8 cellular contexts compared by ENCODE assay signal in the genomic region with DNA sequence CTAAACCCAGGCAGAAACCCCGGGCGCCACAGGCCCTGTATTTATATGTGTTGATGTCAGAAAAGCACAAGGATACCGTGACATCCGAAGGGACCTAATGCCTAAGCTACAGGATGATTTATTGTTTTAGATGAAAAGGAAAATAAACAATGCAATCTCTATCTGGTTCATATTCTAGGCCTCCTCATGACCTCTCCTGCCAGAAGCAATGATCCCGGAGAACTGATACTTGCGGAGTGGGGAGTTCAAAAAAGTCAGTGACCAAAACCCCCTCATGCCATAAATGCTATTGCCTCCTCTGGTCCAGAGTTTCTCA. TPM values are rescaled to one million over a fixed set of nuclear protein-coding genes. Genes with fewer than 3 reads are reported as not detected.
DNase-seq lines count a peak whose midpoint lies in the region; ATAC-seq and TF ChIP-seq lines count a peak whose summit lies in the region.

No MANE protein-coding gene starts in this region.

- no peaks in the 10 kb centered on the region for H3K9me2 ChIP-seq in hepatocyte (replicated peaks; ENCODE audit: insufficient read depth)

- peaks cover 30% of the 10 kb centered on the region for H3K79me2 ChIP-seq in hepatocyte

- H3K27ac Mint-ChIP-seq in stimulated activated naive B cell treated with anti-CD40 and anti-IgM and Interleukin-4, amounts not matched to agents 10 μg/mL and 1 μg/mL and 100 μg/mL, for 72 hours: no peak overlapping the region

- H3K4me3 Mint-ChIP-seq in activated T-cell treated with anti-CD3 and anti-CD28 coated beads, Interleukin-2, amount 50 U/mL, for 4 hours: peak overlapping the region; percentile 83
- H3K4me3 Mint-ChIP-seq in stimulated activated naive B cell treated with anti-CD40 and anti-IgM and Interleukin-4, amounts not matched to agents 10 μg/mL and 1 μg/mL and 100 μg/mL, for 72 hours: peak overlapping the region; percentile 81 to 97

- ATAC-seq in activated T-cell treated with anti-CD3 and anti-CD28 coated beads, Interleukin-2, amount 50 U/mL, for 4 hours: no peak
- ATAC-seq in stimulated activated naive B cell treated with anti-CD40 and anti-IgM and Interleukin-4, amounts not matched to agents 10 μg/mL and 1 μg/mL and 100 μg/mL, for 72 hours (replicated peaks): peak in 1 of 2 donors; percentile 43
- ATAC-seq in GM18861 (IDR thresholded peaks at IDR 0.05; ENCODE audit: unreplicated experiment): no peak
- ATAC-seq in GM19395 (IDR thresholded peaks at IDR 0.05; ENCODE audit: unreplicated experiment): no peak

- H2AFZ ChIP-seq in hepatocyte: peak overlapping the region; percentile 89

- TF ChIP-seq CTCF in hepatocyte (IDR thresholded peaks at IDR 0.05; ENCODE audit: poor library complexity): no peak

- peaks cover 6% of the 10 kb centered on the region for H3K4me1 ChIP-seq in hepatocyte (ENCODE audit: insufficient read depth)

- no peaks in the 10 kb centered on the region for H3K9me3 Mint-ChIP-seq in activated T-cell treated with anti-CD3 and anti-CD28 coated beads, Interleukin-2, amount 50 U/mL, for 4 hours
- H3K9me3 Mint-ChIP-seq in stimulated activated naive B cell treated with anti-CD40 and anti-IgM and Interleukin-4, amounts not matched to agents 10 μg/mL and 1 μg/mL and 100 μg/mL, for 72 hours: no peaks in the 10 kb centered on the region

- H4K20me1 ChIP-seq in hepatocyte (ENCODE audit: insufficient read depth, poor library complexity, severe bottlenecking): no peaks in the 10 kb centered on the region

- H3K4me1 Mint-ChIP-seq in activated T-cell treated with anti-CD3 and anti-CD28 coated beads, Interleukin-2, amount 50 U/mL, for 4 hours (ENCODE audit: low read depth): peaks cover 16% of the 10 kb centered on the region
- H3K4me1 Mint-ChIP-seq in stimulated activated naive B cell treated with anti-CD40 and anti-IgM and Interleukin-4, amounts not matched to agents 10 μg/mL and 1 μg/mL and 100 μg/mL, for 72 hours: peaks cover 6 to 11% of the 10 kb centered on the region in 2 donors

- no peaks in the 10 kb centered on the region for H3K36me3 Mint-ChIP-seq in activated T-cell treated with anti-CD3 and anti-CD28 coated beads, Interleukin-2, amount 50 U/mL, for 4 hours (ENCODE audit: insufficient read depth)
- peaks cover 0 to 2% of the 10 kb centered on the region in 2 donors for H3K36me3 Mint-ChIP-seq in stimulated activated naive B cell treated with anti-CD40 and anti-IgM and Interleukin-4, amounts not matched to agents 10 μg/mL and 1 μg/mL and 100 μg/mL, for 72 hours

- H3K4me3 ChIP-seq in hepatocyte: peak overlapping the region; percentile 90

- peaks cover 54% of the 10 kb centered on the region for H3K27me3 Mint-ChIP-seq in activated T-cell treated with anti-CD3 and anti-CD28 coated beads, Interleukin-2, amount 50 U/mL, for 4 hours (ENCODE audit: low read depth)
- peaks cover 32 to 33% of the 10 kb centered on the region in 2 donors for H3K27me3 Mint-ChIP-seq in stimulated activated naive B cell treated with anti-CD40 and anti-IgM and Interleukin-4, amounts not matched to agents 10 μg/mL and 1 μg/mL and 100 μg/mL, for 72 hours

- 38% methylated on average over 6 of the region's 6 CpGs for WGBS in hepatocyte (ENCODE audit: low lambda C conversion rate, missing lambda C conversion rate)

- peak overlapping the region; percentile 93 for H3K27ac ChIP-seq in hepatocyte

- no peaks in the 10 kb centered on the region for H3K9me3 ChIP-seq in hepatocyte (ENCODE audit: low read depth)

- DNase-seq in NCI-H1694 treated with DMSO at 0.1 percent for 48 hours (lab: John Stamatoyannopoulos, UW) (peak; percentile 25), NCI-H1694 (lab: John Stamatoyannopoulos, UW) (no peak), hepatocyte (ENCODE audit: low spot score) (no peak), glomerular visceral epithelial cell (ENCODE audit: extremely low spot score) (no peak)
- DNase-seq in activated T-cell treated with anti-CD3 and anti-CD28 coated beads, Interleukin-2, amount 50 U/mL, for 4 hours: no peak
- DNase-seq in stimulated activated naive B cell treated with anti-CD40 and anti-IgM and Interleukin-4, amounts not matched to agents 10 μg/mL and 1 μg/mL and 100 μg/mL, for 72 hours: no peak

- H3K27me3 ChIP-seq in hepatocyte: no peaks in the 10 kb centered on the region

- no peaks in the 10 kb centered on the region for H3K36me3 ChIP-seq in hepatocyte (replicated peaks; ENCODE audit: insufficient read depth, low read depth)

- H3K4me2 ChIP-seq in hepatocyte: peak overlapping the region; percentile 90

RNA-seq across cellular contexts. Expression of gene CSRP2, which starts 0.8 kb away (rescaled TPM):
- total RNA-seq in activated T-cell treated with anti-CD3 and anti-CD28 coated beads, Interleukin-2, amount 50 U/mL, for 4 hours: under 1 TPM; 0.42 to 0.92 (median 0.73) TPM
- 64.7 and 92.1 TPM in 2 replicates for total RNA-seq in hepatocyte
- polyA plus RNA-seq in hepatocyte: 110 and 117 TPM in 2 replicates

Comparison
In these comparisons a context has a peak if more than half of its experiments do, and no peak if none do; other contexts are left out.
1. RNA of gene CSRP2, which starts 0.8 kb away (total RNA-seq): 64.7 to 92.1 TPM in hepatocyte; 0.42 to 0.92 TPM in activated T-cell treated with anti-CD3 and anti-CD28 coated beads, Interleukin-2, amount 50 U/mL, for 4 hours; every median in the first group is over 10 times any median in the second.